In the genomic region with DNA sequence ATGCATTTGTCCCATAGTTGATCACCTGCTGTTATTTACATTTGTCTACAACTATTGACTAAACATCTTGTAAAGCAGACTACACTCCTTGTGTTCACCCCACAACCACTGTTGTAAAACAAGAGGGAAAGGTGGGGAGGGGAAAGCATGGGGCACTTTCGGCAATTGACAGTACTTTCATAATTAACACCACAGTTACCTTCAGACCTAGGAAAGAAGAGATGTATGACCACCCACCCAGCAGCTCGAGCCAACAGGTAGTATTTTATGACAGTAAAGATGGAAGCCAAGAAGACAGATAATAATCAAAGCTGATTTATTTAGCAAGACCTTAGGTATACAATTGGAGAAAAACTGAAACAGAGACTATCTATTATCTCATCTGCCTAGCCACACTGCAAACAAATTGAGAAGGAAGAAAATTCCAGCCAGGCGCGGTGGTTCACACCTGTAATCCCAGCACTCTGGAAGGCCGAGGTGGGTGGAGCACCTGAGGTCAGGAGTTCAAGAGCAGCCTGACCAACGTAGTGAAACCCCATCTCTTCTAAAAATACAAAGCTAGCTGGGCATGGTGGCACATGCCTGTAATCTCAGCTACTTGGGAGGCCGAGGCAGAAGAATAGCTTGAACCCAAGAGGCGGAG, we compare ENCODE assay signal across 2 cellular contexts.
A peak's percentile ranks its signal among the peaks of the same experiment; 100 is the strongest.
TF ChIP-seq lines count a peak whose summit lies in the region.

No MANE protein-coding gene starts in this region.

TF ChIP-seq in GM12891, 5 proteins besides CTCF, POLR2A, EP300 and RAD21:
- TF ChIP-seq TAF1 (IDR thresholded peaks at IDR 0.05; ENCODE audit: low read depth, low read length) (no peak), POU2F2 (IDR thresholded peaks at IDR 0.05; ENCODE audit: low read depth, low read length) (no peak), POLR2AphosphoS5 (IDR thresholded peaks at IDR 0.05; ENCODE audit: low read depth, low read length) (no peak), SPI1 (IDR thresholded peaks at IDR 0.05; ENCODE audit: low read depth, low read length) (no peak), PAX5 (IDR thresholded peaks at IDR 0.05; ENCODE audit: insufficient read depth, low read length, severe bottlenecking) (no peak)
TF ChIP-seq in GM12891: peak in this region for 0.

TF ChIP-seq in GM12878, 131 proteins besides CTCF, POLR2A, EP300 and RAD21:
- no peak for TF ChIP-seq CEBPB (IDR thresholded peaks at IDR 0.05; ENCODE audit: borderline replicate concordance in 1 of 2, low read depth in 2 of 2, low read length in 2 of 2)
- TF ChIP-seq EED (IDR thresholded peaks at IDR 0.05; ENCODE audit: low read depth), result 0 out of 2 replicates have a peak, but pooled peaks have one; percentile 17
- TF ChIP-seq YY1 (IDR thresholded peaks at IDR 0.05; ENCODE audit: low read depth, low read length), result no peak
- TF ChIP-seq FOXM1 (IDR thresholded peaks at IDR 0.05; ENCODE audit: low read depth, low read length), result no peak
- no peak for TF ChIP-seq STAT3 (IDR thresholded peaks at IDR 0.05; ENCODE audit: low read depth, low read length)
- TF ChIP-seq NRF1 (conservative IDR thresholded peaks at IDR 0.05; ENCODE audit: low read depth, low read length), result no peak
- no peak for TF ChIP-seq HCFC1 (IDR thresholded peaks at IDR 0.05; ENCODE audit: low read length)
TF ChIP-seq in GM12878: peak in this region for 1.
